ENCODE assay signal across 19 cellular contexts in genomic region chr1:22376976-22377375, GRCh38.
DNase-seq lines count a peak whose midpoint lies in the region; ATAC-seq and TF ChIP-seq lines count a peak whose summit lies in the region.
"Had no signal": no experiment of that assay in that cellular context is flagged by ENCODE, and none has a peak within 500 bp of the region (broad histone marks: within the 10 kb centered on the region; RNA-seq: fewer than 3 reads in every experiment).

No MANE protein-coding gene starts in this region.

- H3K9me3 ChIP-seq in HAP-1, result no peaks in the 10 kb centered on the region
- H3K9me3 ChIP-seq: A549, SJCRH30 had no signal

- in situ Hi-C loops in HAP-1 (cut with MboI; ENCODE audit: low sequenced_read_pairs), result no loop called here

- no peak overlapping the region for H3K4me3 Mint-ChIP-seq in WTC11
- H3K4me3 Mint-ChIP-seq: IgD-negative memory B cell, T-cell had no signal

- H3K27me3 Mint-ChIP-seq in WTC11 (ENCODE audit: low read depth), result no peaks in the 10 kb centered on the region; the same call in 1 of the 2 replicates

- POLR2A ChIA-PET in WTC11 (lab: Charles Lee), result interaction anchor here (1.2 kb wide), 1 partner anchor 48 kb away, joined by 3 read pairs; no protein-coding TSS in a partner anchor

- H3K9me3 Mint-ChIP-seq in WTC11, result peaks cover 14% of the 10 kb centered on the region
- H3K9me3 Mint-ChIP-seq: IgD-negative memory B cell had no signal

- no peak for TF ChIP-seq EP300 in Ishikawa (IDR thresholded peaks at IDR 0.05; ENCODE audit: borderline replicate concordance)

- DNase-seq in EL (peak; percentile 54), WTC11 (ENCODE audit: low spot score) (no peak), kidney tubule cell (ENCODE audit: low spot score) (peak; percentile 12), HAP-1 (ENCODE audit: low spot score in 2 of 2) (no peak), sciatic nerve (ENCODE audit: low spot score) (no peak)
- DNase-seq: C1 segment of cervical spinal cord, DMS 273 treated with DMSO at 0.1 percent for 48 hours, NCI-H1436, NCI-H2029, NCI-H2171 treated with DMSO at 0.1 percent for 48 hours, NCI-H748 treated with DMSO at 0.1 percent for 48 hours, OCI-M1, SJCRH30, T-cell had no signal

- no peaks in the 10 kb centered on the region for H3K36me3 ChIP-seq in HAP-1 (replicated peaks)
- H3K36me3 ChIP-seq: SJCRH30 had no signal

- intact Hi-C loops in sciatic nerve (cut with DNase I), result no loop called here

- H3K4me1 ChIP-seq in HAP-1, result no peaks in the 10 kb centered on the region
- H3K4me1 ChIP-seq: A549, SJCRH30 had no signal

- peaks cover 5% of the 10 kb centered on the region for H3K27me3 ChIP-seq in HAP-1 (ENCODE audit: low read depth)
- H3K27me3 ChIP-seq: SJCRH30 had no signal

- no peak overlapping the region for H3K27ac Mint-ChIP-seq in WTC11
- H3K27ac Mint-ChIP-seq: T-cell had no signal

- CTCF ChIA-PET in WTC11 (lab: Charles Lee), result interaction anchor here (2.3 kb wide), 1 partner anchor 39 kb away, joined by 6 read pairs; no protein-coding TSS in a partner anchor

- H3K4me1 Mint-ChIP-seq in WTC11, result peaks cover 16% of the 10 kb centered on the region
- H3K4me1 Mint-ChIP-seq: IgD-negative memory B cell, T-cell had no signal

- ATAC-seq in WTC11, result no peak
- no peak for ATAC-seq in HG03135 (IDR thresholded peaks at IDR 0.05; ENCODE audit: unreplicated experiment)
- no peak for ATAC-seq in sciatic nerve
- no peak for ATAC-seq in GM21576 (IDR thresholded peaks at IDR 0.05; ENCODE audit: unreplicated experiment)
- ATAC-seq: T-cell had no signal

- TF ChIP-seq CTCF in WTC11 (IDR thresholded peaks at IDR 0.05), result no peak

- H3K36me3 Mint-ChIP-seq in WTC11, result 0 out of 2 replicates have a peak, but pooled peaks cover 4% of the 10 kb centered on the region
- H3K36me3 Mint-ChIP-seq: IgD-negative memory B cell, T-cell had no signal

- TF ChIP-seq RAD21 in Ishikawa (IDR thresholded peaks at IDR 0.05; ENCODE audit: low read depth), result no peak

- no peak overlapping the region for H3K4me3 ChIP-seq in HAP-1
- H3K4me3 ChIP-seq: A549, SJCRH30 had no signal

TF ChIP-seq in Ishikawa, 13 proteins besides CTCF, POLR2A, EP300 and RAD21:
- TF ChIP-seq, protein P1, sequence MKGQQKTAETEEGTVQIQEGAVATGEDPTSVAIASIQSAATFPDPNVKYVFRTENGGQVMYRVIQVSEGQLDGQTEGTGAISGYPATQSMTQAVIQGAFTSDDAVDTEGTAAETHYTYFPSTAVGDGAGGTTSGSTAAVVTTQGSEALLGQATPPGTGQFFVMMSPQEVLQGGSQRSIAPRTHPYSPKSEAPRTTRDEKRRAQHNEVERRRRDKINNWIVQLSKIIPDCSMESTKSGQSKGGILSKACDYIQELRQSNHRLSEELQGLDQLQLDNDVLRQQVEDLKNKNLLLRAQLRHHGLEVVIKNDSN (IDR thresholded peaks at IDR 0.05), result 0 out of 2 replicates have a peak, but pooled peaks have one; percentile 26
- no peak for TF ChIP-seq TCF12 (IDR thresholded peaks at IDR 0.05; ENCODE audit: low read depth)
TF ChIP-seq in Ishikawa: peak in this region for 1.

TF ChIP-seq in WTC11, 78 proteins besides CTCF, POLR2A, EP300 and RAD21:
- peak; percentile 48; the same call in 1 of the 2 replicates for TF ChIP-seq USF2 (CRISPR knock-in tag; IDR thresholded peaks at IDR 0.05)
- no peak for TF ChIP-seq ZNF121 (CRISPR knock-in tag; IDR thresholded peaks at IDR 0.05)

Comparison
In these comparisons a context has a peak if more than half of its experiments do, and no peak if none do; other contexts are left out.
1. DNase-seq: peak in EL (single experiment) and kidney tubule cell (single experiment); none in WTC11 (single experiment), HAP-1 (0 of 2) and sciatic nerve (single experiment).